Comparison of ENCODE assay signal across 18 cellular contexts in genomic region chr2:105068387-105068786, GRCh38. TPM values are rescaled to one million over a fixed set of nuclear protein-coding genes. Genes with fewer than 3 reads are reported as not detected.
DNase-seq lines count a peak whose midpoint lies in the region; ATAC-seq, FAIRE-seq and TF ChIP-seq lines count a peak whose summit lies in the region.
"Had no signal": no experiment of that assay in that cellular context is flagged by ENCODE, and none has a peak within 500 bp of the region (broad histone marks: within the 10 kb centered on the region; RNA-seq: fewer than 3 reads in every experiment).

No MANE protein-coding gene starts in this region.

- no peak for TF ChIP-seq POLR2A in GM12891 (IDR thresholded peaks at IDR 0.05; ENCODE audit: low read depth, low read length)

- no peaks in the 10 kb centered on the region for H3K9me3 ChIP-seq in SK-N-MC (ENCODE audit: low read depth, low read length)
- no peaks in the 10 kb centered on the region for H3K9me3 ChIP-seq in small intestine (ENCODE audit: control insufficient read depth, low read depth)
- H3K9me3 ChIP-seq: Caco-2 had no signal

- peaks cover 0 to 2% of the 10 kb centered on the region in 2 donors for H3K4me1 ChIP-seq in small intestine (ENCODE audit: control insufficient read depth in 2 of 2, insufficient read depth in 1 of 2, low read depth in 1 of 2, low read length in 1 of 2)
- H3K4me1 ChIP-seq: Caco-2 had no signal

- no peak for DNase-seq in SK-N-MC (ENCODE audit: low read depth, low spot score)
- DNase-seq in left colon = no peak
- peak; percentile 37 for DNase-seq in small intestine
- DNase-seq in HPDE6-E6E7 (ENCODE audit: extremely low spot score) = no peak
- no peak for DNase-seq in GM12891 (ENCODE audit: insufficient read length, low spot score)
- no peak for DNase-seq in C1 segment of cervical spinal cord (lab: John Stamatoyannopoulos, UW)
- DNase-seq: Caco-2; CD4-positive, CD25-positive, alpha-beta regulatory T cell; CD8-positive, alpha-beta T cell; DMS153; DND-41; H9; HFFc6 had no signal

- 20 to 55% (median 41%) methylated on average over 1 of the region's 1 CpG for WGBS in small intestine, 3 donors

- H3K27me3 ChIP-seq in small intestine (ENCODE audit: control insufficient read depth in 2 of 2, insufficient read depth in 2 of 2, low read length in 2 of 2) = no peaks in the 10 kb centered on the region

- peak; percentile 70 for ATAC-seq in left colon
- no peak for ATAC-seq in HG02763 (IDR thresholded peaks at IDR 0.05; ENCODE audit: unreplicated experiment)
- ATAC-seq: CD8-positive, alpha-beta T cell; GM23338 had no signal

- H3K9ac ChIP-seq in SK-N-MC (ENCODE audit: insufficient read length) = no peak overlapping the region

- H3K36me3 ChIP-seq in SK-N-MC (ENCODE audit: insufficient read depth, low read length) = peaks cover 6% of the 10 kb centered on the region; the same call in 1 of the 2 replicates
- no peaks in the 10 kb centered on the region for H3K36me3 ChIP-seq in small intestine (ENCODE audit: control insufficient read depth in 2 of 2, insufficient read depth in 2 of 2, low read length in 2 of 2)

- peak overlapping the region; percentile 31; the same call in 1 of the 2 replicates for H3K4me3 ChIP-seq in SK-N-MC
- no peak overlapping the region for H3K4me3 ChIP-seq in small intestine (ENCODE audit: low read depth in 1 of 2, low read length in 2 of 2)
- H3K4me3 ChIP-seq: GM23338 had no signal

- peak; percentile 72 for FAIRE-seq in endometrium (lab: Jason Lieb, UNC)
- FAIRE-seq in small intestine (lab: Jason Lieb, UNC) = peak; percentile 79
- no peak for FAIRE-seq in GM12891 (lab: Jason Lieb, UNC)
- FAIRE-seq: GM19239 had no signal

- intact Hi-C loops in left colon (cut with DNase I, micrococcal nuclease) = no loop called here

- H3K27ac ChIP-seq in SK-N-MC = peak overlapping the region; percentile 4; the same call in 1 of the 2 replicates
- no peak overlapping the region for H3K27ac ChIP-seq in small intestine (ENCODE audit: low read depth in 1 of 2, low read length in 1 of 2)
- H3K27ac ChIP-seq: C4-2B had no signal

TF ChIP-seq in GM12891, 5 proteins besides CTCF, POLR2A, EP300 and RAD21:
- TF ChIP-seq SPI1 (IDR thresholded peaks at IDR 0.05; ENCODE audit: low read depth, low read length) (no peak), POLR2AphosphoS5 (IDR thresholded peaks at IDR 0.05; ENCODE audit: low read depth, low read length) (no peak), TAF1 (IDR thresholded peaks at IDR 0.05; ENCODE audit: low read depth, low read length) (no peak), POU2F2 (IDR thresholded peaks at IDR 0.05; ENCODE audit: low read depth, low read length) (no peak), PAX5 (IDR thresholded peaks at IDR 0.05; ENCODE audit: insufficient read depth, low read length, severe bottlenecking) (no peak)

RNA-seq across cellular contexts. Expression of gene MRPS9, which starts 30.5 kb away (rescaled TPM):
- total RNA-seq in left colon = 10 to 100 TPM; 25.5 to 32.0 TPM
- 10 to 100 TPM; 22.7 to 44.1 (median 26.2) TPM for polyA plus RNA-seq in small intestine
- polyA plus RNA-seq in GM12891 (2012; ENCODE audit: low read depth, missing spikeins) = 30.9 TPM
